Comparison of ENCODE assay signal across 18 cellular contexts in genomic region chr2:38533757-38534545, GRCh38.
DNase-seq lines count a peak whose midpoint lies in the region; ATAC-seq, FAIRE-seq and TF ChIP-seq lines count a peak whose summit lies in the region.
"Had no signal": no experiment of that assay in that cellular context is flagged by ENCODE, and none has a peak within 500 bp of the region (broad histone marks: within the 10 kb centered on the region; RNA-seq: fewer than 3 reads in every experiment).

No MANE protein-coding gene starts in this region.

- ATAC-seq in IMR-90 (ENCODE audit: low read depth): no peak
- ATAC-seq in gastroesophageal sphincter: no peak
- no peak for ATAC-seq in stimulated activated memory B cell treated with anti-CD40 and anti-IgM and Interleukin-4, amounts not matched to agents 10 μg/mL and 1 μg/mL and 100 μg/mL, for 72 hours
- no peak for ATAC-seq in HG03457 (IDR thresholded peaks at IDR 0.05; ENCODE audit: unreplicated experiment)
- ATAC-seq: left ventricle myocardium superior had no signal

- dilution Hi-C loops in IMR-90 (cut with HindIII; ENCODE audit: low sequenced_read_pairs, unreplicated experiment): no loop called here

- H4K91ac ChIP-seq in IMR-90 (ENCODE audit: insufficient read depth, low read depth, low read length): no peak overlapping the region

- H3K27ac ChIP-seq in IMR-90 (ENCODE audit: insufficient read depth, low read length) (no peak overlapping the region), gastroesophageal sphincter (peak overlapping the region in 3 of 4 donors; percentile 11 to 85 (median 82))
- H3K27ac ChIP-seq: ovary had no signal

- H2AK9ac ChIP-seq in IMR-90 (replicated peaks; ENCODE audit: low read depth, low read length, poor library complexity): no peak overlapping the region

- peak overlapping the region; percentile 8; the same call in 1 of the 2 replicates for H3K23ac ChIP-seq in IMR-90 (ENCODE audit: low read depth, low read length)

- H3K9me1 ChIP-seq in IMR-90 (ENCODE audit: insufficient read depth, low read length): 0 out of 2 replicates have a peak, but pooled peaks cover 4% of the 10 kb centered on the region

- H3K4ac ChIP-seq in IMR-90 (ENCODE audit: low read depth, low read length): no peak overlapping the region

- H3K36me3 ChIP-seq in IMR-90 (ENCODE audit: control insufficient read depth, insufficient read depth, low read length) (no peaks in the 10 kb centered on the region), gastroesophageal sphincter (no peaks in the 10 kb centered on the region)
- H3K36me3 ChIP-seq: MG63, ovary had no signal

- H2BK120ac ChIP-seq in IMR-90 (ENCODE audit: low read depth, low read length): no peak overlapping the region

- no peak for TF ChIP-seq EP300 in gastroesophageal sphincter (IDR thresholded peaks at IDR 0.05)

- no peaks in the 10 kb centered on the region for H3K9me3 Mint-ChIP-seq in stimulated activated memory B cell treated with anti-CD40 and anti-IgM and Interleukin-4, amounts not matched to agents 10 μg/mL and 1 μg/mL and 100 μg/mL, for 72 hours
- H3K9me3 Mint-ChIP-seq: T-helper 2 cell treated with Interferon-gamma antibody and Interleukin-4, amounts not matched to agents 5 μg/mL and 100 μg/mL, for 36 hours had no signal

- H2BK20ac ChIP-seq in IMR-90 (ENCODE audit: low read depth, low read length): no peak overlapping the region

- H2BK5ac ChIP-seq in IMR-90 (ENCODE audit: low read depth, low read length, poor library complexity, severe bottlenecking): no peak overlapping the region

- CTCF ChIA-PET in IMR-90 (lab: Yijun Ruan, JAX): no interaction called here

- H2BK15ac ChIP-seq in IMR-90 (ENCODE audit: low read depth, low read length): no peak overlapping the region

- no peak for TF ChIP-seq RAD21 in IMR-90 (IDR thresholded peaks at IDR 0.05; ENCODE audit: low read length)

- TF ChIP-seq CTCF in IMR-90 (conservative IDR thresholded peaks at IDR 0.05; ENCODE audit: low read depth, low read length): no peak
- TF ChIP-seq CTCF in gastroesophageal sphincter (IDR thresholded peaks at IDR 0.05): no peak

- H3K27me3 Mint-ChIP-seq in stimulated activated memory B cell treated with anti-CD40 and anti-IgM and Interleukin-4, amounts not matched to agents 10 μg/mL and 1 μg/mL and 100 μg/mL, for 72 hours: peaks cover 6% of the 10 kb centered on the region

- 100% methylated on average over 1 of the region's 10 CpGs; no CpG with 5 or more reads in 1 of the 2 experiments for WGBS in IMR-90 (ENCODE audit: extremely low coverage in 2 of 2, insufficient read length in 1 of 2), 2 experiments
- WGBS in gastroesophageal sphincter (ENCODE audit: low coverage in 1 of 2), 2 donors: 70 to 85% methylated on average over 5 of the region's 10 CpGs

- H3K14ac ChIP-seq in IMR-90 (replicated peaks; ENCODE audit: low read depth, low read length): no peak overlapping the region

- FAIRE-seq in GM12892 (lab: Jason Lieb, UNC): no peak
- FAIRE-seq: bronchial epithelial cell had no signal

- no peak overlapping the region for H4K8ac ChIP-seq in IMR-90 (ENCODE audit: low read depth in 2 of 2, low read length in 2 of 2)

- no TSS peak for BruUV-seq in IMR-90 (replicated peaks; lab: Mats Ljungman, UMichigan)

- peaks cover 33% of the 10 kb centered on the region for H3K4me1 Mint-ChIP-seq in stimulated activated memory B cell treated with anti-CD40 and anti-IgM and Interleukin-4, amounts not matched to agents 10 μg/mL and 1 μg/mL and 100 μg/mL, for 72 hours

- H3K36me3 Mint-ChIP-seq in stimulated activated memory B cell treated with anti-CD40 and anti-IgM and Interleukin-4, amounts not matched to agents 10 μg/mL and 1 μg/mL and 100 μg/mL, for 72 hours: no peaks in the 10 kb centered on the region

- DNase-seq in IMR-90 (peak; percentile 16), RPMI7951 (ENCODE audit: low read depth) (peak; percentile 28), GDM1 (lab: John Stamatoyannopoulos, UW) (no peak), GM12892 (ENCODE audit: insufficient read length) (no peak), H4 (ENCODE audit: low spot score) (no peak)
- DNase-seq: activated CD4-positive, alpha-beta T cell treated with anti-CD3 and anti-CD28 coated beads for 1 hour; COR-L47; dermis blood vessel endothelial cell; left ventricle myocardium superior; MG63; NCI-H2081; ovary; stimulated activated CD4-positive, alpha-beta T cell treated with anti-CD3 and anti-CD28 coated beads, Interleukin-2, amount 100 ng/mL, for 48 hours had no signal

- POLR2A ChIA-PET in IMR-90 (lab: Charles Lee; ENCODE audit: unreplicated experiment): no interaction called here

- H3K27me3 ChIP-seq in IMR-90 (ENCODE audit: control insufficient read depth, insufficient read depth, low read length) (peaks cover 9% of the 10 kb centered on the region; the same call in 1 of the 2 replicates), gastroesophageal sphincter (no peaks in the 10 kb centered on the region)
- H3K27me3 ChIP-seq: MG63, ovary had no signal

- no peak overlapping the region for H2AK5ac ChIP-seq in IMR-90 (ENCODE audit: low read depth, low read length)

- no peak overlapping the region for H3K9ac ChIP-seq in IMR-90 (ENCODE audit: low read depth, low read length)

- no peak for TF ChIP-seq POLR2A in IMR-90 (IDR thresholded peaks at IDR 0.05; ENCODE audit: low read depth, low read length)
- no peak for TF ChIP-seq POLR2A in gastroesophageal sphincter (IDR thresholded peaks at IDR 0.05)
- no peak for TF ChIP-seq POLR2A in GM12892 (IDR thresholded peaks at IDR 0.05; ENCODE audit: low read depth, low read length)

- H3K4me1 ChIP-seq in IMR-90 (ENCODE audit: control insufficient read depth, insufficient read depth, low read length) (no peaks in the 10 kb centered on the region), gastroesophageal sphincter (peaks cover 0 to 42% (median 7%) of the 10 kb centered on the region in 3 donors)

- no peak overlapping the region for H3K4me2 ChIP-seq in IMR-90 (ENCODE audit: low read depth, low read length)

- H3K56ac ChIP-seq in IMR-90 (ENCODE audit: extremely low read depth, insufficient read depth, low read length): no peak overlapping the region

- no peak overlapping the region for H2AFZ ChIP-seq in IMR-90 (replicated peaks; ENCODE audit: low read length, poor library complexity)

- in situ Hi-C loops in IMR-90 (cut with MboI; ENCODE audit: low sequenced_read_pairs): no loop called here

- H3K79me1 ChIP-seq in IMR-90 (ENCODE audit: low read depth in 1 of 2, low read length in 2 of 2): no peaks in the 10 kb centered on the region

- H3K4me3 Mint-ChIP-seq in stimulated activated memory B cell treated with anti-CD40 and anti-IgM and Interleukin-4, amounts not matched to agents 10 μg/mL and 1 μg/mL and 100 μg/mL, for 72 hours: no peak overlapping the region
- H3K4me3 Mint-ChIP-seq: T-helper 2 cell treated with Interferon-gamma antibody and Interleukin-4, amounts not matched to agents 5 μg/mL and 100 μg/mL, for 36 hours had no signal

- no peaks in the 10 kb centered on the region for H3K9me3 ChIP-seq in IMR-90 (ENCODE audit: control insufficient read depth, insufficient read depth, low read length)
- H3K9me3 ChIP-seq in gastroesophageal sphincter: no peaks in the 10 kb centered on the region
- H3K9me3 ChIP-seq: MG63, ovary had no signal

- intact Hi-C loops in IMR-90 (cut with micrococcal nuclease): loop anchor here (10.0 kb wide), 1 partner anchor 301 kb away; no protein-coding TSS in a partner anchor

- no peak overlapping the region for H4K5ac ChIP-seq in IMR-90 (ENCODE audit: low read depth, low read length)

- H3K18ac ChIP-seq in IMR-90 (ENCODE audit: low read depth, low read length): no peak overlapping the region

- no peaks in the 10 kb centered on the region for H4K20me1 ChIP-seq in IMR-90 (ENCODE audit: insufficient read depth, low read length)

- H3K4me3 ChIP-seq in IMR-90 (ENCODE audit: insufficient read depth, low read depth, low read length) (no peak overlapping the region), gastroesophageal sphincter (no peak overlapping the region)
- H3K4me3 ChIP-seq: MG63, ovary had no signal

- peak overlapping the region; percentile 88 for H3K27ac Mint-ChIP-seq in stimulated activated memory B cell treated with anti-CD40 and anti-IgM and Interleukin-4, amounts not matched to agents 10 μg/mL and 1 μg/mL and 100 μg/mL, for 72 hours
- H3K27ac Mint-ChIP-seq: T-helper 2 cell treated with Interferon-gamma antibody and Interleukin-4, amounts not matched to agents 5 μg/mL and 100 μg/mL, for 36 hours had no signal

TF ChIP-seq in IMR-90, 13 proteins besides CTCF, POLR2A, EP300 and RAD21:
- TF ChIP-seq MXI1 (IDR thresholded peaks at IDR 0.05; ENCODE audit: borderline replicate concordance, low read depth, low read length) (no peak), FOS (IDR thresholded peaks at IDR 0.05; ENCODE audit: low read depth, low read length) (0 out of 2 replicates have a peak, but pooled peaks have one; percentile 12)

Comparison
In these comparisons a context has a peak if more than half of its experiments do, and no peak if none do; other contexts are left out.
1. DNase-seq: peak in IMR-90 (single experiment) and RPMI7951 (single experiment); none in GDM1 (single experiment), GM12892 (single experiment) and H4 (single experiment).